ENCODE assay signal across 32 cellular contexts in the genomic region with DNA sequence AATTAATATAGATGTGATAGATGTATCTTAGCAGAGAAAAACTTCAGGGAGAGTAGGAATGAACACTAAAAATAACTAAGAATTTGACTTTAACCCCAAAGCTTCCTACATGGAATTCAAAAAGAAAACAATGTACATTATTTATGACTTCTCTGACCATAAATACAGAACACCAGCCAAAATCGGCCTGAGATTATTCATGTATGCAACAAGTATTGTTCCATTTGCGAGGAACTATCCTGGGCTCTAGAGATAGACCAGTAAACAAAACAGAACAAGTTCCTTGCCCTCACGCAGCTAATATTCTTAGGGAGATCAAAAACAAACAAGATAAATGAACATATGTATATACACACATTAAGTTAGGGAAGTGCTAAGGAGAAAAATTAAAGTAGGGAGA.
"Had no signal": no experiment of that assay in that cellular context is flagged by ENCODE, and none has a peak within 500 bp of the region (broad histone marks: within the 10 kb centered on the region; RNA-seq: fewer than 3 reads in every experiment).

No MANE protein-coding gene starts in this region.

- DNase-seq: activated CD4-positive, alpha-beta T cell treated with anti-CD3 and anti-CD28 coated beads, Interleukin-2, amount 10 ng/mL, durations not matched to agents 24 days and 14 days; activated CD4-positive, alpha-beta T cell treated with anti-CD3 and anti-CD28 coated beads, Interleukin-2, amount 50 U/mL, for 4 hours; activated CD8-positive, alpha-beta T cell treated with anti-CD3 and anti-CD28 coated beads for 36 hours; activated effector memory CD4-positive, alpha-beta T cell treated with anti-CD3 and anti-CD28 coated beads, Interleukin-2, amount 50 U/mL, for 16 hours; activated naive CD4-positive, alpha-beta T cell; activated naive CD4-positive, alpha-beta T cell treated with anti-CD3 and anti-CD28 coated beads, Interleukin-2, amount 50 U/mL, for 16 hours; activated naive CD8-positive, alpha-beta T cell treated with anti-CD3 and anti-CD28 coated beads for 36 hours; activated T-cell treated with anti-CD3 and anti-CD28 coated beads, Interleukin-2, amount 50 U/mL, for 1 hour; activated T-cell treated with anti-CD3 and anti-CD28 coated beads, Interleukin-2, amount 50 U/mL, for 72 hours; amygdala; Karpas-422; KBM-7; MG63; NCI-H1048; NCI-H1105 treated with DMSO at 0.1 percent for 48 hours; NCI-H1436; NCI-H1694; NCI-H1930; NCI-H510A; NCI-H526; NCI-H748 treated with DMSO at 0.1 percent for 48 hours; NK-92 treated with Interleukin-12 subunit alpha and Interleukin-12 subunit beta, amount 100 ng/mL, for 24 hours; OCI-M1; SHP77; SJCRH30; T1000; WERI-Rb-1 had no signal

- H3K27ac ChIP-seq: ascending aorta, cardiac muscle cell, SJCRH30, SK-N-MC, WERI-Rb-1 had no signal

- ATAC-seq: activated CD8-positive, alpha-beta T cell treated with anti-CD3 and anti-CD28 coated beads for 36 hours; activated T-cell treated with anti-CD3 and anti-CD28 coated beads, Interleukin-2, amount 50 U/mL, for 72 hours; activated T-helper 17 cell treated with anti-CD3 and anti-CD28 coated beads, Interleukin-2, amount 50 U/mL, for 72 hours had no signal

- H3K9me3 ChIP-seq: ascending aorta, MG63, SJCRH30 had no signal

- H3K4me3 Mint-ChIP-seq: activated CD4-positive, alpha-beta T cell treated with anti-CD3 and anti-CD28 coated beads, Interleukin-2, amount 10 ng/mL, durations not matched to agents 24 days and 14 days; activated CD8-positive, alpha-beta T cell treated with anti-CD3 and anti-CD28 coated beads for 36 hours; activated naive CD8-positive, alpha-beta T cell treated with anti-CD3 and anti-CD28 coated beads for 36 hours; activated T-cell treated with anti-CD3 and anti-CD28 coated beads, Interleukin-2, amount 50 U/mL, for 72 hours; activated T-helper 17 cell treated with anti-CD3 and anti-CD28 coated beads, Interleukin-2, amount 50 U/mL, for 72 hours; central memory CD8-positive, alpha-beta T cell had no signal

- H3K27me3 Mint-ChIP-seq: activated CD4-positive, alpha-beta T cell treated with anti-CD3 and anti-CD28 coated beads, Interleukin-2, amount 10 ng/mL, durations not matched to agents 24 days and 14 days; activated CD8-positive, alpha-beta T cell treated with anti-CD3 and anti-CD28 coated beads for 36 hours; activated naive CD8-positive, alpha-beta T cell treated with anti-CD3 and anti-CD28 coated beads for 36 hours; activated T-helper 17 cell treated with anti-CD3 and anti-CD28 coated beads, Interleukin-2, amount 50 U/mL, for 72 hours; central memory CD8-positive, alpha-beta T cell had no signal

- H3K4me1 ChIP-seq: ascending aorta had no signal

- H3K27me3 ChIP-seq: ascending aorta, cardiac muscle cell, MG63, SJCRH30 had no signal

- H3K4me3 ChIP-seq: ascending aorta, cardiac muscle cell, MG63, SJCRH30, SK-N-MC had no signal

- H3K27ac Mint-ChIP-seq: activated CD4-positive, alpha-beta T cell treated with anti-CD3 and anti-CD28 coated beads, Interleukin-2, amount 10 ng/mL, durations not matched to agents 24 days and 14 days; activated CD8-positive, alpha-beta T cell treated with anti-CD3 and anti-CD28 coated beads for 36 hours; activated naive CD8-positive, alpha-beta T cell treated with anti-CD3 and anti-CD28 coated beads for 36 hours; activated T-cell treated with anti-CD3 and anti-CD28 coated beads, Interleukin-2, amount 50 U/mL, for 72 hours; activated T-helper 17 cell treated with anti-CD3 and anti-CD28 coated beads, Interleukin-2, amount 50 U/mL, for 72 hours had no signal

- H3K36me3 ChIP-seq: ascending aorta, cardiac muscle cell, MG63, SJCRH30, WERI-Rb-1 had no signal

- H3K9me3 Mint-ChIP-seq: activated CD4-positive, alpha-beta T cell treated with anti-CD3 and anti-CD28 coated beads, Interleukin-2, amount 10 ng/mL, durations not matched to agents 24 days and 14 days had no signal

- H3K4me1 Mint-ChIP-seq: activated CD4-positive, alpha-beta T cell treated with anti-CD3 and anti-CD28 coated beads, Interleukin-2, amount 10 ng/mL, durations not matched to agents 24 days and 14 days; activated naive CD8-positive, alpha-beta T cell treated with anti-CD3 and anti-CD28 coated beads for 36 hours; activated T-helper 17 cell treated with anti-CD3 and anti-CD28 coated beads, Interleukin-2, amount 50 U/mL, for 72 hours; central memory CD8-positive, alpha-beta T cell had no signal

- H3K36me3 Mint-ChIP-seq: activated naive CD8-positive, alpha-beta T cell treated with anti-CD3 and anti-CD28 coated beads for 36 hours had no signal
